In genomic region chr11:62543680-62544444, GRCh38 we compare ENCODE assay signal across 1 cellular context.
A peak's percentile ranks its signal among the peaks of the same experiment; 100 is the strongest.
TF ChIP-seq lines count a peak whose summit lies in the region.

No MANE protein-coding gene starts in this region.

TF ChIP-seq in HepG2, 621 proteins besides CTCF, POLR2A, EP300 and RAD21:
- TF ChIP-seq ZFP41 (CRISPR knock-in tag; IDR thresholded peaks at IDR 0.05; ENCODE audit: borderline replicate concordance) (0 out of 2 replicates have a peak, but pooled peaks have one; percentile 15), PCBP2 (optimal IDR thresholded peaks at IDR 0.05; ENCODE audit: low read depth, low read length, poor library complexity, severe bottlenecking) (no peak)
